28 cellular contexts compared by ENCODE assay signal in the genomic region with DNA sequence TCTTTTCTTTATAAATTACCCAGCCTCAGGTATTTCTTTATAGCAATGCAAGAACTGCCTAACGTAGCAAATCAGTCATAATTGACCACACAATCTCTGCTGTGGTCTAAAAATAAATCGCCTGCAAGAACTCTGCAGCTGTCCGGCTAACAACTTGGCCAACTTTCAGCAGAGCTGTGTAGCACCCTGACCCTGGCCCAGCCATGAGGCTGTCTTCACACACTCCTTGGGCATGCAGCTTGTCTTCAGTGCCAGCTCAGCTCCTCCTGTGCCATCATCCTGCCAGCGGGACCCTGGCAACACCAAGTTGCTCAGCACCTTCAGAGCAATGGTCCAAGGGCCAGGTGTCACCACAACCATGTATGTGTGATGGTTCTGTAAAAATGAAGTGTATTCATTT.
"Had no signal": no experiment of that assay in that cellular context is flagged by ENCODE, and none has a peak within 500 bp of the region (broad histone marks: within the 10 kb centered on the region; RNA-seq: fewer than 3 reads in every experiment).

No MANE protein-coding gene starts in this region.

- H3K36me3 ChIP-seq: ascending aorta, cardiac muscle cell, SJSA1 had no signal

- H3K4me3 ChIP-seq: ascending aorta, cardiac muscle cell, K562, SJSA1 had no signal

- H3K9me3 ChIP-seq: ascending aorta, SJSA1, SK-N-SH had no signal

- H3K9ac ChIP-seq: SK-N-SH had no signal

- H3K27ac ChIP-seq: ascending aorta, cardiac muscle cell, SJSA1 had no signal

- H3K27me3 ChIP-seq: ascending aorta, SJSA1 had no signal

- H3K4me2 ChIP-seq: SK-N-SH had no signal

- DNase-seq: activated CD4-positive, alpha-beta T cell treated with anti-CD3 and anti-CD28 coated beads for 36 hours; activated CD4-positive, alpha-beta T cell treated with anti-CD3 and anti-CD28 coated beads, Interleukin-2, amount 10 ng/mL, durations not matched to agents 7 days and 5 days; activated CD4-positive, alpha-beta T cell treated with anti-CD3 and anti-CD28 coated beads, Interleukin-2, amount 50 U/mL, for 48 hours; activated CD8-positive, alpha-beta T cell treated with anti-CD3 and anti-CD28 coated beads, Interleukin-2, amount 10 ng/mL, durations not matched to agents 7 days and 5 days; activated gamma-delta T cell; activated naive CD4-positive, alpha-beta T cell treated with Interleukin-2 at 50 U/mL for 16 hours; activated naive CD8-positive, alpha-beta T cell treated with anti-CD3 and anti-CD28 coated beads, Interleukin-2, amount 10 ng/mL, durations not matched to agents 7 days and 5 days; activated T-cell treated with anti-CD3 and anti-CD28 coated beads, Interleukin-2, amount 50 U/mL, for 24 hours; amygdala; NCI-H1092 treated with DMSO at 0.1 percent for 48 hours; NCI-H1417; NCI-H146; NCI-H187; NCI-H2029 treated with DMSO at 0.1 percent for 48 hours; NCI-H2107; NCI-H2171; NCI-H510A; NCI-H526; NCI-H748 treated with DMSO at 0.1 percent for 48 hours; OCI-M1; SHP77 treated with DMSO at 0.1 percent for 48 hours; SK-N-SH had no signal

- H3K4me1 ChIP-seq: ascending aorta, SJSA1 had no signal

- ATAC-seq: activated CD4-positive, alpha-beta T cell treated with anti-CD3 and anti-CD28 coated beads for 36 hours; activated CD4-positive, CD25-positive, alpha-beta regulatory T cell treated with anti-CD3 and anti-CD28 coated beads, Interleukin-2, amount 50 U/mL, for 24 hours; activated CD8-positive, alpha-beta T cell treated with anti-CD3 and anti-CD28 coated beads, Interleukin-2, amount 10 ng/mL, durations not matched to agents 7 days and 5 days; K562; WTC11 had no signal
